In genomic region chr1:31801450-31801849, GRCh38 we compare ENCODE assay signal across 1 cellular context.
TF ChIP-seq lines count a peak whose summit lies in the region.

No MANE protein-coding gene starts in this region.

TF ChIP-seq in K562, 482 proteins besides CTCF, POLR2A, EP300 and RAD21:
- TF ChIP-seq U2AF1 (optimal IDR thresholded peaks at IDR 0.05; ENCODE audit: low read depth, low read length) (no peak), ESRRB (CRISPR knock-in tag; IDR thresholded peaks at IDR 0.05; ENCODE audit: borderline replicate concordance) (no peak), SPI1 (IDR thresholded peaks at IDR 0.05; ENCODE audit: borderline replicate concordance, low read depth, low read length) (peak; percentile 73; the same call in 1 of the 2 replicates)
TF ChIP-seq in K562: peak in this region for 1.
